In the genomic region with DNA sequence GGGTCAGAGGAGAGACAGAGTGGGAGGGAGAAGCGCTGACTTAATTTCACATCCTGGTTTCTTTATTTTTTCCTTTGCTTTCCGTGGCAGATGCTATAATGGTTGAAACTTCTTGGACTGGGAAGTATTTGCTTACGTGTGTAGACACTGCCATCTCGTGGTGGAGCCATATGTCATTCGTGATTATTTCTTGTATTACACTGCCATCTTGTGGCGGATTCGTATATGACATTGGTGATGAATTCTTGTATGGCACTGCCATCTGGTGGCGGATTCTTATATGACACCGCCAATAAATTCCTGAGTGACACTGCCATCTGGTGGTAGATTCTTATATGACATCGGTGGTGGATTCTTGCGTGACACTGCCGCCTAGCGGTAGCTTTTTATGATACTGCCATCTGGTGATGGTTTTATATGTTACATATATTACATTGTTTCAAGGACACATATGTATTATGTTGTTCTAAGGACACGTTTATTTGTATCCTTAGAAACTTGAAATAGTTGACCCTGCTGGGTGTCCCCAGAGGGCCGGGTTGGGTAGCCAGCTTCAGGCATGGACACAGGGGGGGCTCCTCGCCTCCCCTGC, we compare ENCODE assay signal across 8 cellular contexts. TPM values are rescaled to one million over a fixed set of nuclear protein-coding genes. Genes with fewer than 3 reads are reported as not detected.
DNase-seq lines count a peak whose midpoint lies in the region; ATAC-seq and TF ChIP-seq lines count a peak whose summit lies in the region.

No MANE protein-coding gene starts in this region.

- H3K27ac ChIP-seq in CD8-positive, alpha-beta memory T cell (ENCODE audit: low read depth, low read length) = no peak overlapping the region
- peak overlapping the region; percentile 14 to 53 for H3K27ac ChIP-seq in tibial artery

- H3K36me3 ChIP-seq in CD8-positive, alpha-beta memory T cell (ENCODE audit: insufficient read depth, low read length) = peaks cover 8% of the 10 kb centered on the region
- H3K36me3 ChIP-seq in tibial artery = peaks cover 0 to 16% (median 5%) of the 10 kb centered on the region in 3 donors

- H3K4me3 Mint-ChIP-seq in CD8-positive, alpha-beta memory T cell = peak overlapping the region in 2 of 7 donors; percentile 1 to 18

- DNase-seq in CD8-positive, alpha-beta memory T cell = peak; percentile 49 to 81 (median 79)
- DNase-seq in RPMI8226 (peak; percentile 74), fibroblast of villous mesenchyme (ENCODE audit: low read depth) (peak; percentile 91), occipital lobe (lab: John Stamatoyannopoulos, UW) (peak; percentile 19), tibial artery (peak in 1 of 2 donors; percentile 71)
- DNase-seq in activated T-helper 9 cell treated with anti-CD3 and anti-CD28 coated beads, Interleukin-2, amount 50 U/mL, for 16 hours (ENCODE audit: low read depth) = peak; percentile 58

- peak overlapping the region; percentile 4 to 90 (median 74) for H3K27ac Mint-ChIP-seq in CD8-positive, alpha-beta memory T cell

- intact Hi-C loops in tibial artery (cut with DNase I; ENCODE audit: low total_unique reads) = loop anchor here (2.0 to 5.0 kb wide), 2 partner anchors 107 to 125 kb away; no protein-coding TSS in a partner anchor

- CTCF ChIA-PET in CD8-positive, alpha-beta memory T cell (lab: Charles Lee) = interaction anchor here (0.6 to 2.7 kb wide), 28 partner anchors 9 to 821 kb away, joined by 3 to 25 read pairs (median 4); no protein-coding TSS in a partner anchor

- H3K9me3 ChIP-seq in CD8-positive, alpha-beta memory T cell (ENCODE audit: low read length) = no peaks in the 10 kb centered on the region
- no peaks in the 10 kb centered on the region for H3K9me3 ChIP-seq in tibial artery

- POLR2A ChIA-PET in CD8-positive, alpha-beta memory T cell (lab: Charles Lee) = interaction anchor here (1.3 kb wide), 1 partner anchor 9 kb away, joined by 8 read pairs; no protein-coding TSS in a partner anchor

- H3K27me3 Mint-ChIP-seq in CD8-positive, alpha-beta memory T cell = no peaks in the 10 kb centered on the region

- ATAC-seq in GM21447 (IDR thresholded peaks at IDR 0.05; ENCODE audit: unreplicated experiment) = peak; percentile 39

- no peaks in the 10 kb centered on the region for H3K4me1 ChIP-seq in CD8-positive, alpha-beta memory T cell (ENCODE audit: insufficient read depth, low read length)
- peaks cover 0 to 24% (median 5%) of the 10 kb centered on the region in 4 donors for H3K4me1 ChIP-seq in tibial artery

- peaks cover 0 to 48% (median 2%) of the 10 kb centered on the region in 3 donors for H3K36me3 Mint-ChIP-seq in CD8-positive, alpha-beta memory T cell

- TF ChIP-seq CTCF in LNCAP (IDR thresholded peaks at IDR 0.05) (peak; percentile 99), fibroblast of villous mesenchyme (IDR thresholded peaks at IDR 0.05; ENCODE audit: insufficient read depth, low read depth, low read length) (peak; percentile 99), tibial artery (IDR thresholded peaks at IDR 0.05) (peak; percentile 95 to 100)

- H3K9me3 Mint-ChIP-seq in CD8-positive, alpha-beta memory T cell = no peaks in the 10 kb centered on the region

- H3K27me3 ChIP-seq in CD8-positive, alpha-beta memory T cell (ENCODE audit: insufficient read depth, low read length, poor library complexity, severe bottlenecking) = no peaks in the 10 kb centered on the region
- H3K27me3 ChIP-seq in tibial artery = no peaks in the 10 kb centered on the region

- peaks cover 7 to 39% (median 28%) of the 10 kb centered on the region in 3 donors for H3K4me1 Mint-ChIP-seq in CD8-positive, alpha-beta memory T cell

- no peak overlapping the region for H3K4me3 ChIP-seq in CD8-positive, alpha-beta memory T cell (ENCODE audit: low read length)
- H3K4me3 ChIP-seq in fibroblast of villous mesenchyme (ENCODE audit: low read depth, low read length) (no peak overlapping the region), tibial artery (no peak overlapping the region)

RNA-seq across cellular contexts. Expression of a gene that starts 37.3 kb away (rescaled TPM):
- total RNA-seq in CD8-positive, alpha-beta memory T cell = under 1 TPM; 0.04 to 0.20 TPM
- polyA plus RNA-seq in CD8-positive, alpha-beta memory T cell = not detected
- total RNA-seq in fibroblast of villous mesenchyme (1.3 and 2.3 TPM in 2 replicates), occipital lobe (68.6 TPM)

Comparison
In these comparisons a context has a peak if more than half of its experiments do, and no peak if none do; other contexts are left out.
1. RNA of a gene that starts 37.3 kb away (total RNA-seq): 68.6 TPM in occipital lobe (single experiment); 1.3 to 2.3 TPM in fibroblast of villous mesenchyme and 0.04 to 0.20 TPM in CD8-positive, alpha-beta memory T cell; every median in the first group is over 10 times any median in the second.
2. Peak in every context shown above with its lines, with median percentiles within 50 percentile points of each other: CTCF ChIP-seq.